In the genomic region with DNA sequence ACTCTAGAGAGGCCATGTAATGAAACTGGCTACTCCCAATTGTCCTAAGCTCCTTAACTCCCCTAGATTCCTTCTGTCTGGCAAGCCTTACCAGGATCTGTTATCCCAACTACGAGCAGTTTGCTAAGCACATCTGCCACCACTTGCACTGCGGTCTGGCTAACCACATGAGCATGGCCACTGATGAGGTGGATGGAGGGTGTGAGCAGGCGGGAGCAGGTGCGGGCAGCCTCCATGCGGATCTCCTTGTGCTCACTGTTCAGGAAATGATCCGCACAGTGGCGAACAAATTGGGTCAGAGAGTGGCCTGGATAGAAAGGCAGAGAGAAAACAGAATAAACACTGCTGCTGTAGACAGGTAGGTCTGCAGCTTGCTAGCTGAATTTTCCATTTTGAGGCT, we compare ENCODE assay signal across 30 cellular contexts. TPM values are rescaled to one million over a fixed set of nuclear protein-coding genes. Genes with fewer than 3 reads are reported as not detected.
"Had no signal": no experiment of that assay in that cellular context is flagged by ENCODE, and none has a peak within 500 bp of the region (broad histone marks: within the 10 kb centered on the region; RNA-seq: fewer than 3 reads in every experiment).

No MANE protein-coding gene starts in this region.

- H3K9me3 Mint-ChIP-seq: central memory CD8-positive, alpha-beta T cell; effector memory CD8-positive, alpha-beta T cell; naive thymus-derived CD4-positive, alpha-beta T cell; T-cell; T-helper 2 cell treated with Interferon-gamma antibody and Interleukin-4, amounts not matched to agents 5 μg/mL and 100 μg/mL, for 36 hours had no signal

- H3K4me3 Mint-ChIP-seq: activated CD4-positive, alpha-beta T cell treated with anti-CD3 and anti-CD28 coated beads for 36 hours; activated naive CD8-positive, alpha-beta T cell; central memory CD8-positive, alpha-beta T cell; effector memory CD8-positive, alpha-beta T cell; naive thymus-derived CD4-positive, alpha-beta T cell; T-cell; T-helper 2 cell treated with Interferon-gamma antibody and Interleukin-4, amounts not matched to agents 5 μg/mL and 100 μg/mL, for 36 hours had no signal

- H3K27me3 Mint-ChIP-seq: activated CD4-positive, alpha-beta T cell treated with anti-CD3 and anti-CD28 coated beads for 36 hours; activated naive CD8-positive, alpha-beta T cell; central memory CD8-positive, alpha-beta T cell; effector memory CD8-positive, alpha-beta T cell; naive thymus-derived CD4-positive, alpha-beta T cell; T-cell had no signal

- H3K27ac Mint-ChIP-seq: activated CD4-positive, alpha-beta T cell treated with anti-CD3 and anti-CD28 coated beads for 36 hours; activated naive CD8-positive, alpha-beta T cell; effector memory CD8-positive, alpha-beta T cell; naive thymus-derived CD4-positive, alpha-beta T cell; T-cell; T-helper 2 cell treated with Interferon-gamma antibody and Interleukin-4, amounts not matched to agents 5 μg/mL and 100 μg/mL, for 36 hours had no signal

- ATAC-seq: activated CD4-positive, alpha-beta T cell treated with anti-CD3 and anti-CD28 coated beads for 36 hours; effector memory CD8-positive, alpha-beta T cell; gastroesophageal sphincter; left cardiac atrium; left ventricle myocardium superior; naive thymus-derived CD4-positive, alpha-beta T cell; pancreas; T-cell had no signal

- DNase-seq: activated CD4-positive, alpha-beta T cell treated with anti-CD3 and anti-CD28 coated beads for 36 hours; activated CD4-positive, CD25-positive, alpha-beta regulatory T cell; activated CD8-positive, alpha-beta memory T cell treated with anti-CD3 and anti-CD28 coated beads for 24 hours; activated effector memory CD4-positive, alpha-beta T cell treated with Interleukin-2 at 50 U/mL for 16 hours; activated naive CD4-positive, alpha-beta T cell treated with Interleukin-2 at 50 U/mL for 16 hours; cortex of kidney; effector memory CD8-positive, alpha-beta T cell; head of caudate nucleus; hippocampal formation; left cardiac atrium; left ventricle myocardium superior; naive thymus-derived CD4-positive, alpha-beta T cell; nucleus accumbens; pancreas; stimulated activated CD4-positive, alpha-beta T cell treated with anti-CD3 and anti-CD28 coated beads, Interleukin-15, amount 100 ng/mL, for 24 hours; stimulated activated CD4-positive, alpha-beta T cell treated with anti-CD3 and anti-CD28 coated beads, Interleukin-2, amount 100 ng/mL, for 24 hours; stimulated activated naive CD4-positive, alpha-beta T cell treated with Interleukin-2 at 50 U/mL for 16 hours; T-cell; trophoblast cell; uterus had no signal

RNA-seq across cellular contexts. Expression of gene ANGPTL7, which starts 49.2 kb away (rescaled TPM):
- total RNA-seq: activated CD4-positive, alpha-beta T cell treated with anti-CD3 and anti-CD28 coated beads for 36 hours; bronchial epithelial cell; endothelial cell of umbilical vein; fibroblast of villous mesenchyme; lung microvascular endothelial cell; naive thymus-derived CD4-positive, alpha-beta T cell; T-cell had no signal
- polyA plus RNA-seq: endothelial cell of umbilical vein; keratinocyte; naive thymus-derived CD4-positive, alpha-beta T cell; neural cell had no signal
